In the genomic region with DNA sequence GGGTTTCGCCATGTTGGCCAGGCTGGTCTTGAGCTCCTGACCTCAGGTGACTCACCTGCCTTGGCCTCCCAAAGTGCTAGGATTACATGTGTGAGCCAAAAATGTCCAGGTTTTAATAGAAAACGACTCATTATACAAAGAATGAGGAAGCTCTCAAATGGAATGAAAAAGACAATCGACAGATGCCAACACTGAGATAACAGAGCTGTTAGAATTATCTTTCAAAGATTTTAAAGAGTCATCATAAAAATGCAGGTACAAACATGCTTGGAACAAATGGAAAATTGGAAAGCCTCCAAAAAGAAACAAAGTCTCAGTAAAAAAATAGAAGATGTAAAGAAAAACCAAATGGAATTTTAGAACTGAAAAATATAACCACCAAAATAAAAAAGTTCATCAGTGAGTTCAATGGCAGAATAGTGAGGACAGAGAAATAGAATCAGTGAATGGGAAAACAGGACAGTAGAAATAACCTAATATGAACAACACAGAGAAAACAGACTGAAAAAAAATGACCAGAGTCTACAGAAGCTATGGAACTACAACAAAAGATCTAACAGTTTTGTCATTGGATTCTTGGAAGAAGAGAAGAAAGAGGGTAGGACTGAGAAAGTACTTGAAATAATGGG, we compare ENCODE assay signal across 23 cellular contexts. TPM values are rescaled to one million over a fixed set of nuclear protein-coding genes. Genes with fewer than 3 reads are reported as not detected.
A peak's percentile ranks its signal among the peaks of the same experiment; 100 is the strongest.
DNase-seq lines count a peak whose midpoint lies in the region; ATAC-seq, FAIRE-seq and TF ChIP-seq lines count a peak whose summit lies in the region.
"Had no signal": no experiment of that assay in that cellular context is flagged by ENCODE, and none has a peak within 500 bp of the region (broad histone marks: within the 10 kb centered on the region; RNA-seq: fewer than 3 reads in every experiment).

No MANE protein-coding gene starts in this region.

- H3K4me3 Mint-ChIP-seq in activated CD8-positive, alpha-beta memory T cell treated with anti-CD3 and anti-CD28 coated beads, Interleukin-2, amount 10 ng/mL, durations not matched to agents 7 days and 5 days: no peak overlapping the region
- H3K4me3 Mint-ChIP-seq in dendritic cell treated with granulocyte-macrophage colony-stimulating factor and Interleukin-4, amounts not matched to agents 40 ng/mL and 50 ng/mL, for 4 days: no peak overlapping the region
- no peak overlapping the region for H3K4me3 Mint-ChIP-seq in stimulated activated memory B cell treated with anti-CD40 and anti-IgM and Interleukin-4, amounts not matched to agents 10 μg/mL and 1 μg/mL and 100 μg/mL, for 72 hours
- H3K4me3 Mint-ChIP-seq: activated naive CD8-positive, alpha-beta T cell treated with anti-CD3 and anti-CD28 coated beads, Interleukin-2, amount 10 ng/mL, durations not matched to agents 7 days and 5 days; activated T-helper 17 cell treated with anti-CD3 and anti-CD28 coated beads, Interleukin-2, amount 50 U/mL, for 72 hours; naive thymus-derived CD4-positive, alpha-beta T cell had no signal

- H3K27ac Mint-ChIP-seq in activated CD8-positive, alpha-beta memory T cell treated with anti-CD3 and anti-CD28 coated beads, Interleukin-2, amount 10 ng/mL, durations not matched to agents 7 days and 5 days: peak overlapping the region; percentile 49
- peak overlapping the region; percentile 74 for H3K27ac Mint-ChIP-seq in dendritic cell treated with granulocyte-macrophage colony-stimulating factor and Interleukin-4, amounts not matched to agents 40 ng/mL and 50 ng/mL, for 4 days
- peak overlapping the region; percentile 80 for H3K27ac Mint-ChIP-seq in stimulated activated memory B cell treated with anti-CD40 and anti-IgM and Interleukin-4, amounts not matched to agents 10 μg/mL and 1 μg/mL and 100 μg/mL, for 72 hours
- H3K27ac Mint-ChIP-seq: activated naive CD8-positive, alpha-beta T cell treated with anti-CD3 and anti-CD28 coated beads, Interleukin-2, amount 10 ng/mL, durations not matched to agents 7 days and 5 days; activated T-helper 17 cell treated with anti-CD3 and anti-CD28 coated beads, Interleukin-2, amount 50 U/mL, for 72 hours; naive thymus-derived CD4-positive, alpha-beta T cell had no signal

- TF ChIP-seq POLR2A in GM12892 (IDR thresholded peaks at IDR 0.05; ENCODE audit: low read depth, low read length): no peak

- H3K27me3 Mint-ChIP-seq in activated CD8-positive, alpha-beta memory T cell treated with anti-CD3 and anti-CD28 coated beads, Interleukin-2, amount 10 ng/mL, durations not matched to agents 7 days and 5 days: no peaks in the 10 kb centered on the region
- no peaks in the 10 kb centered on the region for H3K27me3 Mint-ChIP-seq in dendritic cell treated with granulocyte-macrophage colony-stimulating factor and Interleukin-4, amounts not matched to agents 40 ng/mL and 50 ng/mL, for 4 days
- H3K27me3 Mint-ChIP-seq in stimulated activated memory B cell treated with anti-CD40 and anti-IgM and Interleukin-4, amounts not matched to agents 10 μg/mL and 1 μg/mL and 100 μg/mL, for 72 hours: no peaks in the 10 kb centered on the region
- H3K27me3 Mint-ChIP-seq: activated naive CD8-positive, alpha-beta T cell treated with anti-CD3 and anti-CD28 coated beads, Interleukin-2, amount 10 ng/mL, durations not matched to agents 7 days and 5 days; activated T-helper 17 cell treated with anti-CD3 and anti-CD28 coated beads, Interleukin-2, amount 50 U/mL, for 72 hours had no signal

- no peaks in the 10 kb centered on the region for H3K36me3 ChIP-seq in MG63
- H3K36me3 ChIP-seq: HAP-1 had no signal

- H3K9me3 ChIP-seq in MG63: peaks cover 11% of the 10 kb centered on the region

- H3K4me1 Mint-ChIP-seq in activated CD8-positive, alpha-beta memory T cell treated with anti-CD3 and anti-CD28 coated beads, Interleukin-2, amount 10 ng/mL, durations not matched to agents 7 days and 5 days: peaks cover 13% of the 10 kb centered on the region
- peaks cover 59% of the 10 kb centered on the region for H3K4me1 Mint-ChIP-seq in dendritic cell treated with granulocyte-macrophage colony-stimulating factor and Interleukin-4, amounts not matched to agents 40 ng/mL and 50 ng/mL, for 4 days (ENCODE audit: low read depth)
- H3K4me1 Mint-ChIP-seq in stimulated activated memory B cell treated with anti-CD40 and anti-IgM and Interleukin-4, amounts not matched to agents 10 μg/mL and 1 μg/mL and 100 μg/mL, for 72 hours: peaks cover 53% of the 10 kb centered on the region
- H3K4me1 Mint-ChIP-seq: activated T-helper 17 cell treated with anti-CD3 and anti-CD28 coated beads, Interleukin-2, amount 50 U/mL, for 72 hours had no signal

- no peak for ATAC-seq in activated CD8-positive, alpha-beta memory T cell treated with anti-CD3 and anti-CD28 coated beads, Interleukin-2, amount 10 ng/mL, durations not matched to agents 7 days and 5 days
- ATAC-seq in stimulated activated memory B cell treated with anti-CD40 and anti-IgM and Interleukin-4, amounts not matched to agents 10 μg/mL and 1 μg/mL and 100 μg/mL, for 72 hours: no peak
- ATAC-seq: activated T-helper 17 cell treated with anti-CD3 and anti-CD28 coated beads, Interleukin-2, amount 50 U/mL, for 72 hours; naive thymus-derived CD4-positive, alpha-beta T cell had no signal

- no peak overlapping the region for H3K4me3 ChIP-seq in MG63
- H3K4me3 ChIP-seq: BLaER1 treated with 17β-estradiol and CSF1 and Interleukin-3, amounts not matched to agents 10 nM and 100 nM; HAP-1 had no signal

- peaks cover 48% of the 10 kb centered on the region for H3K36me3 Mint-ChIP-seq in activated CD8-positive, alpha-beta memory T cell treated with anti-CD3 and anti-CD28 coated beads, Interleukin-2, amount 10 ng/mL, durations not matched to agents 7 days and 5 days
- H3K36me3 Mint-ChIP-seq in dendritic cell treated with granulocyte-macrophage colony-stimulating factor and Interleukin-4, amounts not matched to agents 40 ng/mL and 50 ng/mL, for 4 days (ENCODE audit: low read depth): peaks cover 72% of the 10 kb centered on the region
- peaks cover 40% of the 10 kb centered on the region for H3K36me3 Mint-ChIP-seq in stimulated activated memory B cell treated with anti-CD40 and anti-IgM and Interleukin-4, amounts not matched to agents 10 μg/mL and 1 μg/mL and 100 μg/mL, for 72 hours

- CTCF ChIA-PET in activated CD8-positive, alpha-beta memory T cell treated with anti-CD3 and anti-CD28 coated beads, Interleukin-2, amount 10 ng/mL, durations not matched to agents 7 days and 5 days (lab: Charles Lee): interaction anchor here (1.2 to 1.6 kb wide), 2 partner anchors 10 to 43 kb away, joined by 3 to 5 read pairs; no protein-coding TSS in a partner anchor

- intact Hi-C loops in dendritic cell treated with granulocyte-macrophage colony-stimulating factor and Interleukin-4, amounts not matched to agents 40 ng/mL and 50 ng/mL, for 4 days (cut with micrococcal nuclease): loop anchor here (5.0 kb wide), 1 partner anchor 34 kb away; no protein-coding TSS in a partner anchor

- DNase-seq in activated CD8-positive, alpha-beta memory T cell treated with anti-CD3 and anti-CD28 coated beads, Interleukin-2, amount 10 ng/mL, durations not matched to agents 7 days and 5 days: no peak
- DNase-seq in activated CD8-positive, alpha-beta memory T cell treated with anti-CD3 and anti-CD28 coated beads, Interleukin-2, amount 50 U/mL, for 48 hours: no peak
- DNase-seq in NCI-H226: peak; percentile 62
- no peak for DNase-seq in MG63
- no peak for DNase-seq in GM12892 (ENCODE audit: insufficient read length)
- no peak for DNase-seq in cortex of kidney (lab: John Stamatoyannopoulos, UW)
- DNase-seq: activated CD4-positive, alpha-beta T cell treated with anti-CD3 and anti-CD28 coated beads for 48 hours; activated naive CD8-positive, alpha-beta T cell treated with anti-CD3 and anti-CD28 coated beads, Interleukin-2, amount 10 ng/mL, durations not matched to agents 7 days and 5 days; effector memory CD4-positive, alpha-beta T cell; IMR-90; mesenchymal stem cell; naive thymus-derived CD4-positive, alpha-beta T cell; NCI-H1048; NCI-H187; NCI-H748 treated with DMSO at 0.1 percent for 48 hours; Right ventricle myocardium superior had no signal

- no peaks in the 10 kb centered on the region for H3K27me3 ChIP-seq in MG63
- H3K27me3 ChIP-seq: BLaER1 treated with 17β-estradiol and CSF1 and Interleukin-3, amounts not matched to agents 10 nM and 100 nM had no signal

- no peak for FAIRE-seq in GM12892 (lab: Jason Lieb, UNC)
- FAIRE-seq: G401.6, GM18507 had no signal

- H3K9me3 Mint-ChIP-seq in activated CD8-positive, alpha-beta memory T cell treated with anti-CD3 and anti-CD28 coated beads, Interleukin-2, amount 10 ng/mL, durations not matched to agents 7 days and 5 days (ENCODE audit: low read depth): peaks cover 16% of the 10 kb centered on the region
- H3K9me3 Mint-ChIP-seq in dendritic cell treated with granulocyte-macrophage colony-stimulating factor and Interleukin-4, amounts not matched to agents 40 ng/mL and 50 ng/mL, for 4 days: peaks cover 22% of the 10 kb centered on the region
- H3K9me3 Mint-ChIP-seq in stimulated activated memory B cell treated with anti-CD40 and anti-IgM and Interleukin-4, amounts not matched to agents 10 μg/mL and 1 μg/mL and 100 μg/mL, for 72 hours: peaks cover 9% of the 10 kb centered on the region
- H3K9me3 Mint-ChIP-seq: activated T-helper 17 cell treated with anti-CD3 and anti-CD28 coated beads, Interleukin-2, amount 50 U/mL, for 72 hours had no signal

RNA-seq across cellular contexts. Expression of a gene that starts 10.9 kb away (rescaled TPM):
- 10 to 100 TPM; 23.8 to 29.9 TPM for total RNA-seq in activated CD8-positive, alpha-beta memory T cell treated with anti-CD3 and anti-CD28 coated beads, Interleukin-2, amount 10 ng/mL, durations not matched to agents 7 days and 5 days
- under 0.01 and 0.54 TPM in 2 replicates for total RNA-seq in MG63 (2014; rRNA removed; shearing (Covaris generic); ENCODE audit: low replicate concordance)
- polyA plus RNA-seq in GM12892 (2012; ENCODE audit: missing spikeins): 2.4 TPM

Comparison
In these comparisons a context has a peak if more than half of its experiments do, and no peak if none do; other contexts are left out.
1. RNA of a gene that starts 10.9 kb away (total RNA-seq): 23.8 to 29.9 TPM in activated CD8-positive, alpha-beta memory T cell treated with anti-CD3 and anti-CD28 coated beads, Interleukin-2, amount 10 ng/mL, durations not matched to agents 7 days and 5 days; under 0.01 to 0.54 TPM in MG63; every median in the first group is over 10 times any median in the second.
2. Peak in every context shown above with its lines, with median percentiles within 50 percentile points of each other: H3K27ac Mint-ChIP-seq.